10 cellular contexts compared by ENCODE assay signal in the genomic region with DNA sequence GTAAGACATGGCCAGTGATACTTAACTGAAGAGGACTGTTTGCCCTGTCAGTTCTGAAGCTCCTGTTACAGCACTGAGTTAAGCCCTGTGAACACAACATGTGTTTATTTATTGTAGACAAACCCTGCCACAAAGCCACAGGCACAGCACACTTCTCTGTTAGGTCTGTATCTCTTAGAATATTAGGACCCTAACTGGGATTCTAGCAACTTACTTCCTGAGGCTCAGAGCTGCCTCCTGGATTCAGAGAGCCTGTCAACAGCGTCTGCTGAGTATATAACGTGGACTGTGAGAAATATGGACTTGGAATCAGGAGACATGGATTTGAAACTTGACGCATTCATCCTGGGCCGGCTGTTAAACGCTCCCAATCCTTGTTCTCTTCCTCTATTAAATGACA.
DNase-seq lines count a peak whose midpoint lies in the region; ATAC-seq and TF ChIP-seq lines count a peak whose summit lies in the region.
"Had no signal": no experiment of that assay in that cellular context is flagged by ENCODE, and none has a peak within 500 bp of the region (broad histone marks: within the 10 kb centered on the region; RNA-seq: fewer than 3 reads in every experiment).

No MANE protein-coding gene starts in this region.

- H3K27ac ChIP-seq in PC-3 (ENCODE audit: low read length): peak overlapping the region; percentile 96
- peak overlapping the region; percentile 98 for H3K27ac ChIP-seq in fibroblast of lung (ENCODE audit: insufficient read depth, low read length)
- peak overlapping the region; percentile 83 for H3K27ac ChIP-seq in parathyroid adenoma

- H3K4me1 ChIP-seq in PC-3 (ENCODE audit: insufficient read depth, low read length) (peaks cover 90% of the 10 kb centered on the region), fibroblast of lung (ENCODE audit: control insufficient read depth, extremely low read depth, insufficient read depth, low read length) (peaks cover 52% of the 10 kb centered on the region), parathyroid adenoma (peaks cover 34% of the 10 kb centered on the region)

- H3K9ac ChIP-seq in PC-3 (ENCODE audit: low read length): peak overlapping the region; percentile 94
- H3K9ac ChIP-seq in fibroblast of lung (ENCODE audit: insufficient read depth, low read length): no peak overlapping the region
- no peak overlapping the region for H3K9ac ChIP-seq in parathyroid adenoma

- peak; percentile 1 for ATAC-seq in PC-3
- no peak for ATAC-seq in GM21529 (IDR thresholded peaks at IDR 0.05; ENCODE audit: unreplicated experiment)

- no peaks in the 10 kb centered on the region for H3K9me2 ChIP-seq in PC-3 (replicated peaks; ENCODE audit: low read length)

- BruUV-seq in PC-3 (replicated peaks; lab: Mats Ljungman, UMichigan): no TSS peak

- TF ChIP-seq CTCF in PC-3 (conservative IDR thresholded peaks at IDR 0.05; ENCODE audit: low read depth, low read length) (no peak), fibroblast of lung (conservative IDR thresholded peaks at IDR 0.05 in 1 of 2, IDR thresholded peaks at IDR 0.05 in 1 of 2; ENCODE audit: low read depth in 1 of 2, low read length in 2 of 2) (no peak), parathyroid adenoma (IDR thresholded peaks at IDR 0.05) (no peak)

- H3K36me3 ChIP-seq in PC-3 (ENCODE audit: low read depth, low read length) (no peaks in the 10 kb centered on the region), fibroblast of lung (ENCODE audit: control insufficient read depth, insufficient read depth, low read length) (no peaks in the 10 kb centered on the region), parathyroid adenoma (ENCODE audit: control insufficient read depth, insufficient read depth, low read length) (no peaks in the 10 kb centered on the region)

- no peaks in the 10 kb centered on the region for H3K9me3 ChIP-seq in PC-3 (ENCODE audit: low read length)
- H3K9me3 ChIP-seq in fibroblast of lung (ENCODE audit: control insufficient read depth, insufficient read depth, low read depth, low read length): no peaks in the 10 kb centered on the region
- H3K9me3 ChIP-seq in parathyroid adenoma (ENCODE audit: control insufficient read depth, low read length): no peaks in the 10 kb centered on the region

- POLR2A ChIA-PET in PC-3 (lab: Charles Lee; ENCODE audit: unreplicated experiment): interaction anchor here (0.6 kb wide), 1 partner anchor 101 kb away, joined by 4 read pairs; no protein-coding TSS in a partner anchor

- peaks cover 14% of the 10 kb centered on the region; the same call in 1 of the 2 replicates for H3K79me2 ChIP-seq in PC-3 (ENCODE audit: low read length)
- peaks cover 4% of the 10 kb centered on the region for H3K79me2 ChIP-seq in fibroblast of lung (ENCODE audit: control insufficient read depth, insufficient read depth, low read length)
- no peaks in the 10 kb centered on the region for H3K79me2 ChIP-seq in parathyroid adenoma

- H4K20me1 ChIP-seq in PC-3 (ENCODE audit: low read length) (no peaks in the 10 kb centered on the region), fibroblast of lung (ENCODE audit: control insufficient read depth, extremely low read depth, insufficient read depth, low read length) (no peaks in the 10 kb centered on the region)

- peak; percentile 38 for DNase-seq in Caki2 (ENCODE audit: low read depth)
- DNase-seq in PC-3: peak; percentile 52
- DNase-seq in fibroblast of lung (ENCODE audit: low read depth in 2 of 2): peak in 1 of 2 donors; percentile 56
- no peak for DNase-seq in mesenteric fat pad (ENCODE audit: low spot score)
- DNase-seq in A172 (ENCODE audit: low spot score): no peak
- DNase-seq in NCI-H1436 treated with DMSO at 0.1 percent for 48 hours (lab: John Stamatoyannopoulos, UW): no peak
- DNase-seq: NCI-H2081, occipital lobe had no signal

- in situ Hi-C loops in Caki2 (cut with HindIII; ENCODE audit: low pct_unique_long_range_greater_than_20kb, low sequenced_read_pairs): no loop called here

- peaks cover 27% of the 10 kb centered on the region for H3F3A ChIP-seq in PC-3 (ENCODE audit: low read length, unreplicated experiment)

- no peak overlapping the region for H2AFZ ChIP-seq in PC-3 (ENCODE audit: low read length)
- peak overlapping the region; percentile 25 for H2AFZ ChIP-seq in fibroblast of lung (ENCODE audit: low read length)
- H2AFZ ChIP-seq in parathyroid adenoma: peak overlapping the region; percentile 78

- CTCF ChIA-PET in PC-3 (lab: Charles Lee): interaction anchor here (0.6 kb wide), 2 partner anchors 146 to 169 kb away, joined by 3 to 5 read pairs; no protein-coding TSS in a partner anchor

- H3K4me3 ChIP-seq in PC-3 (ENCODE audit: low read length) (no peak overlapping the region), fibroblast of lung (replicated peaks in 1 of 4; ENCODE audit: control extremely low read depth in 1 of 4, insufficient read depth in 1 of 4, low read depth in 3 of 4, low read length in 4 of 4) (no peak overlapping the region), parathyroid adenoma (ENCODE audit: low read depth, low read length) (no peak overlapping the region)

- intact Hi-C loops in PC-3 (cut with micrococcal nuclease): loop anchor here (2.0 to 10.0 kb wide), 3 partner anchors 190 to 444 kb away; no protein-coding TSS in a partner anchor

- no peaks in the 10 kb centered on the region for H3K27me3 ChIP-seq in PC-3 (ENCODE audit: low read length)
- no peaks in the 10 kb centered on the region for H3K27me3 ChIP-seq in fibroblast of lung (ENCODE audit: control insufficient read depth, insufficient read depth, low read length)
- no peaks in the 10 kb centered on the region for H3K27me3 ChIP-seq in parathyroid adenoma (ENCODE audit: control insufficient read depth, insufficient read depth, low read length)

- peak overlapping the region; percentile 9 for H3K4me2 ChIP-seq in PC-3 (ENCODE audit: low read length)
- H3K4me2 ChIP-seq in fibroblast of lung (ENCODE audit: extremely low read depth, insufficient read depth, low read length): no peak overlapping the region
- H3K4me2 ChIP-seq in parathyroid adenoma (ENCODE audit: low read length): no peak overlapping the region

Comparison
In these comparisons a context has a peak if more than half of its experiments do, and no peak if none do; other contexts are left out.
1. DNase-seq: peak in Caki2 (single experiment) and PC-3 (single experiment); none in mesenteric fat pad (single experiment), A172 (single experiment) and NCI-H1436 treated with DMSO at 0.1 percent for 48 hours (single experiment).
2. Peak in every context shown above with its lines, with median percentiles within 50 percentile points of each other: H3K27ac ChIP-seq.